ENCODE assay signal across 20 cellular contexts in genomic region chr22:24161485-24161884, GRCh38. TPM values are rescaled to one million over a fixed set of nuclear protein-coding genes. Genes with fewer than 3 reads are reported as not detected.
DNase-seq lines count a peak whose midpoint lies in the region; ATAC-seq, FAIRE-seq and TF ChIP-seq lines count a peak whose summit lies in the region.
"Had no signal": no experiment of that assay in that cellular context is flagged by ENCODE, and none has a peak within 500 bp of the region (broad histone marks: within the 10 kb centered on the region; RNA-seq: fewer than 3 reads in every experiment).

No MANE protein-coding gene starts in this region.

- H3K27ac ChIP-seq in CD4-positive, CD25-positive, alpha-beta regulatory T cell (ENCODE audit: insufficient read depth, low read length, poor library complexity, severe bottlenecking) = no peak overlapping the region
- H3K27ac ChIP-seq in CD8-positive, alpha-beta T cell (ENCODE audit: low read depth, low read length) = no peak overlapping the region
- H3K27ac ChIP-seq in rectal smooth muscle tissue (ENCODE audit: low read depth, low read length) (peak overlapping the region; percentile 52), GM23338 (ENCODE audit: low read depth) (no peak overlapping the region)
- H3K27ac ChIP-seq: SJCRH30 had no signal

- H3K9me2 ChIP-seq in GM23338 (ENCODE audit: insufficient read depth) = no peaks in the 10 kb centered on the region

- H3K36me3 ChIP-seq in CD4-positive, CD25-positive, alpha-beta regulatory T cell (ENCODE audit: control insufficient read depth, insufficient read depth, low read length) = peaks cover 58% of the 10 kb centered on the region
- H3K36me3 ChIP-seq in CD8-positive, alpha-beta T cell (ENCODE audit: insufficient read depth, low read length) = peaks cover 52% of the 10 kb centered on the region
- peaks cover 16% of the 10 kb centered on the region for H3K36me3 ChIP-seq in rectal smooth muscle tissue (ENCODE audit: control insufficient read depth, insufficient read depth, low read length)
- H3K36me3 ChIP-seq in GM23338 (ENCODE audit: insufficient read depth) = no peaks in the 10 kb centered on the region
- H3K36me3 ChIP-seq: SJCRH30 had no signal

- no peak overlapping the region for H2AFZ ChIP-seq in GM23338

- no peaks in the 10 kb centered on the region for H3K27me3 Mint-ChIP-seq in CD4-positive, CD25-positive, alpha-beta regulatory T cell
- no peaks in the 10 kb centered on the region for H3K27me3 Mint-ChIP-seq in CD8-positive, alpha-beta T cell (ENCODE audit: low read depth)
- peaks cover 15% of the 10 kb centered on the region for H3K27me3 Mint-ChIP-seq in GM23338 (ENCODE audit: insufficient read depth, low read depth, poor library complexity)
- H3K27me3 Mint-ChIP-seq: B cell had no signal

- ATAC-seq in CD4-positive, CD25-positive, alpha-beta regulatory T cell (ENCODE audit: low read depth in 2 of 2) = no peak
- no peak for ATAC-seq in CD8-positive, alpha-beta T cell
- no peak for ATAC-seq in GM23338
- ATAC-seq: PC-3, WTC11 had no signal

- no peaks in the 10 kb centered on the region for H3K79me2 ChIP-seq in GM23338 (replicated peaks; ENCODE audit: insufficient read depth)

- H3K4me1 ChIP-seq in CD4-positive, CD25-positive, alpha-beta regulatory T cell (ENCODE audit: control insufficient read depth, insufficient read depth, low read length, poor library complexity, severe bottlenecking) = peaks cover 45% of the 10 kb centered on the region
- H3K4me1 ChIP-seq in CD8-positive, alpha-beta T cell (ENCODE audit: insufficient read depth, low read length) = peaks cover 46% of the 10 kb centered on the region
- peaks cover 32% of the 10 kb centered on the region for H3K4me1 ChIP-seq in rectal smooth muscle tissue (ENCODE audit: control insufficient read depth, insufficient read depth, low read length)
- H3K4me1 ChIP-seq in GM23338 (ENCODE audit: insufficient read depth) = peaks cover 9% of the 10 kb centered on the region

- no peak for TF ChIP-seq CTCF in CD8-positive, alpha-beta T cell (IDR thresholded peaks at IDR 0.05)
- no peak for TF ChIP-seq CTCF in GM23338 (conservative IDR thresholded peaks at IDR 0.05; ENCODE audit: low read depth in 2 of 2)

- H3K4me2 ChIP-seq in GM23338 = no peak overlapping the region

- H3K27me3 ChIP-seq in CD4-positive, CD25-positive, alpha-beta regulatory T cell (ENCODE audit: control insufficient read depth, insufficient read depth, low read length) = no peaks in the 10 kb centered on the region
- H3K27me3 ChIP-seq in CD8-positive, alpha-beta T cell (ENCODE audit: insufficient read depth, low read length) = no peaks in the 10 kb centered on the region
- H3K27me3 ChIP-seq in rectal smooth muscle tissue (ENCODE audit: control insufficient read depth, insufficient read depth, low read length) (no peaks in the 10 kb centered on the region), GM23338 (ENCODE audit: insufficient read depth) (no peaks in the 10 kb centered on the region)
- H3K27me3 ChIP-seq: esophagus squamous epithelium, SJCRH30, tibial nerve had no signal

- no peak for TF ChIP-seq POLR2A in GM12891 (IDR thresholded peaks at IDR 0.05; ENCODE audit: low read depth, low read length)

- DNase-seq in CD4-positive, CD25-positive, alpha-beta regulatory T cell = no peak
- DNase-seq in CD8-positive, alpha-beta T cell = no peak
- DNase-seq in cerebellar cortex (ENCODE audit: low spot score) (peak; percentile 43), GM12891 (ENCODE audit: insufficient read length, low spot score) (no peak), GM23338 (ENCODE audit: low spot score) (no peak)
- no peak for DNase-seq in stimulated activated naive CD4-positive, alpha-beta T cell (lab: John Stamatoyannopoulos, UW)
- DNase-seq: esophagus squamous epithelium; H7; NCI-H1417 treated with DMSO at 0.1 percent for 48 hours; NCI-H2171; NCI-H526 treated with DMSO at 0.1 percent for 48 hours; PC-3; SJCRH30; stimulated activated CD4-positive, alpha-beta T cell treated with anti-CD3 and anti-CD28 coated beads, Interleukin-15, amount 100 ng/mL, for 24 hours had no signal

- no peak overlapping the region for H3K9ac ChIP-seq in rectal smooth muscle tissue (ENCODE audit: low read length)

- H4K20me1 ChIP-seq in GM23338 (replicated peaks; ENCODE audit: insufficient read depth) = no peaks in the 10 kb centered on the region

- H3F3A ChIP-seq in GM23338 (replicated peaks; ENCODE audit: low read depth) = 0 out of 2 replicates have a peak, but pooled peaks cover 2% of the 10 kb centered on the region

- H3K4me1 Mint-ChIP-seq in CD4-positive, CD25-positive, alpha-beta regulatory T cell = peaks cover 0 to 61% (median 15%) of the 10 kb centered on the region in 4 donors
- H3K4me1 Mint-ChIP-seq in CD8-positive, alpha-beta T cell (ENCODE audit: low read depth) = peaks cover 68% of the 10 kb centered on the region
- H3K4me1 Mint-ChIP-seq in GM23338 = peaks cover 23% of the 10 kb centered on the region

- no peaks in the 10 kb centered on the region for H3K9me3 Mint-ChIP-seq in CD4-positive, CD25-positive, alpha-beta regulatory T cell
- no peaks in the 10 kb centered on the region for H3K9me3 Mint-ChIP-seq in CD8-positive, alpha-beta T cell
- no peaks in the 10 kb centered on the region for H3K9me3 Mint-ChIP-seq in GM23338
- H3K9me3 Mint-ChIP-seq: WTC11 had no signal

- intact Hi-C loops in CD8-positive, alpha-beta T cell (cut with DNase I, micrococcal nuclease) = no loop called here

- CTCF ChIA-PET in CD8-positive, alpha-beta T cell (lab: Charles Lee) = interaction anchor here (1.1 to 14.2 kb wide), 5 partner anchors 9 to 205 kb away, joined by 3 to 273 read pairs (median 25); no protein-coding TSS in a partner anchor

- H3K4me3 Mint-ChIP-seq in CD4-positive, CD25-positive, alpha-beta regulatory T cell = peak overlapping the region in 2 of 4 donors; percentile 21 to 47
- no peak overlapping the region for H3K4me3 Mint-ChIP-seq in CD8-positive, alpha-beta T cell
- no peak overlapping the region for H3K4me3 Mint-ChIP-seq in GM23338
- H3K4me3 Mint-ChIP-seq: B cell, WTC11 had no signal

- no peak overlapping the region for H3K4me3 ChIP-seq in CD4-positive, CD25-positive, alpha-beta regulatory T cell (ENCODE audit: low read depth, low read length)
- no peak overlapping the region for H3K4me3 ChIP-seq in CD8-positive, alpha-beta T cell (ENCODE audit: low read depth, low read length)
- no peak overlapping the region for H3K4me3 ChIP-seq in rectal smooth muscle tissue (ENCODE audit: low read length)
- H3K4me3 ChIP-seq in GM23338 = no peak overlapping the region
- H3K4me3 ChIP-seq: esophagus squamous epithelium, SJCRH30, tibial nerve had no signal

- H3K9me3 ChIP-seq in CD4-positive, CD25-positive, alpha-beta regulatory T cell (ENCODE audit: control insufficient read depth in 2 of 2, low read length in 2 of 2) = no peaks in the 10 kb centered on the region
- H3K9me3 ChIP-seq in CD8-positive, alpha-beta T cell (ENCODE audit: low read length) = no peaks in the 10 kb centered on the region
- H3K9me3 ChIP-seq: esophagus squamous epithelium, SJCRH30, tibial nerve had no signal

- peaks cover 9% of the 10 kb centered on the region for H3K36me3 Mint-ChIP-seq in CD4-positive, CD25-positive, alpha-beta regulatory T cell
- peaks cover 60% of the 10 kb centered on the region for H3K36me3 Mint-ChIP-seq in CD8-positive, alpha-beta T cell
- no peaks in the 10 kb centered on the region; the same call in 2 of the 3 replicates for H3K36me3 Mint-ChIP-seq in GM23338 (ENCODE audit: low read depth)
- H3K36me3 Mint-ChIP-seq: WTC11 had no signal

- POLR2A ChIA-PET in CD8-positive, alpha-beta T cell (lab: Charles Lee) = interaction anchor here (0.6 to 10.5 kb wide), 3 partner anchors 10 to 49 kb away, joined by 3 to 189 read pairs (median 3); no protein-coding TSS in a partner anchor

- FAIRE-seq in GM12891 (lab: Jason Lieb, UNC) = no peak
- FAIRE-seq: bronchial epithelial cell, G401.6 had no signal

- H3K27ac Mint-ChIP-seq in CD4-positive, CD25-positive, alpha-beta regulatory T cell = peak overlapping the region; percentile 79 to 93 (median 92)
- H3K27ac Mint-ChIP-seq in CD8-positive, alpha-beta T cell = peak overlapping the region; percentile 86
- H3K27ac Mint-ChIP-seq in GM23338 = no peak overlapping the region

TF ChIP-seq in GM12891, 5 proteins besides CTCF, POLR2A, EP300 and RAD21:
- no peak for TF ChIP-seq POLR2AphosphoS5 (IDR thresholded peaks at IDR 0.05; ENCODE audit: low read depth, low read length)
- no peak for TF ChIP-seq TAF1 (IDR thresholded peaks at IDR 0.05; ENCODE audit: low read depth, low read length)
- no peak for TF ChIP-seq POU2F2 (IDR thresholded peaks at IDR 0.05; ENCODE audit: low read depth, low read length)
- no peak for TF ChIP-seq PAX5 (IDR thresholded peaks at IDR 0.05; ENCODE audit: insufficient read depth, low read length, severe bottlenecking)
- TF ChIP-seq SPI1 (IDR thresholded peaks at IDR 0.05; ENCODE audit: low read depth, low read length) = no peak

TF ChIP-seq in GM23338, 12 proteins besides CTCF, POLR2A, EP300 and RAD21 (continues in another document):
- no peak for TF ChIP-seq ZNF331 (CRISPR knock-in tag; IDR thresholded peaks at IDR 0.05; ENCODE audit: low read depth)

RNA-seq across cellular contexts. Expression of gene SUSD2, which starts 19.8 kb away (rescaled TPM):
- total RNA-seq in CD4-positive, CD25-positive, alpha-beta regulatory T cell = 0.81 TPM
- under 1 TPM in 1 of 4 donors, not detected in 3; 0.06 TPM for polyA plus RNA-seq in CD4-positive, CD25-positive, alpha-beta regulatory T cell
- 1 to 10 TPM; 1.2 TPM for total RNA-seq in CD8-positive, alpha-beta T cell
- polyA plus RNA-seq in GM12891 (2012; ENCODE audit: low read depth, missing spikeins) = 0.08 TPM
- 2.1 and 2.2 TPM in 2 replicates for total RNA-seq in GM23338 (2014; rRNA removed; shearing (Covaris generic))
- polyA plus RNA-seq in GM23338 (2016; fragmentation: Nextera tagmentation; extraction: Ambion mirVana) = 0.68 and 0.74 TPM in 2 replicates
- total RNA-seq: SJCRH30 had no signal
